ENCODE assay signal across 6 cellular contexts in the genomic region with DNA sequence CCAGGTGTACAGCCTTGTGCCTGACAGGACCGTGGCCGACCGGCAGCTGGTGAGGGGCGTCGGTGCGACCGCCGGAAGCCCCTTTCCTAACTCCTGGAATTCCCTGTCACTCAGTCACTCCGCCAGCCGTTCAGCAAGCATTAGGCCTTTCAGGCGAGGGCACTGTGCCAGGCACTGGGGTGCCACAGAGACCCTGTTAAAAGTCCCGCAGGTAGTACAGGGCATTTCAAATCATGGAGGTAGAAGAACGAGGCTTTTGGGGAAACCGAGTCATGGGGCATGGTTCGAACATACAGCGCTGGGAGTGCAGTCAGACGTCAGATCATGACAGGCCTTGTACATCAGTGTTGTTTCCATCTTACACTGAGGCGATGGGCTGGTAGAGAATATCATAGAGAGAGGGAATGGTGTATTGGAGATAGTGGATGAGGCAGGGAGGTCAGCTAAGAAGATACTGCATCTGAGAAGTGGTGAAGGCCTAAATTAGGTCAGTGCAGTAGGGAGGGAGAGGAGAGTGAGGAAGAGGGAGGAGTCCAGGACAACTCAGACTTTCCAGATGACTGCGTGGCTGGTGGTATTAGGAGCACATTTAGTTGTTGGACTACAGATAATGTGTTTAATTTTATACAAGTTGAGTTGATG. TPM values are rescaled to one million over a fixed set of nuclear protein-coding genes. Genes with fewer than 3 reads are reported as not detected.
A peak's percentile ranks its signal among the peaks of the same experiment; 100 is the strongest.
DNase-seq lines count a peak whose midpoint lies in the region; ATAC-seq lines count a peak whose summit lies in the region.

No MANE protein-coding gene starts in this region.

- ATAC-seq in HG02759 (IDR thresholded peaks at IDR 0.05; ENCODE audit: unreplicated experiment) = peak; percentile 2
- peak; percentile 6 for ATAC-seq in activated naive CD8-positive, alpha-beta T cell treated with anti-CD3 and anti-CD28 coated beads, Interleukin-2, amount 50 U/mL, for 24 hours
- ATAC-seq in GM19035 (IDR thresholded peaks at IDR 0.05; ENCODE audit: unreplicated experiment) = no peak
- no peak for ATAC-seq in GM18873 (IDR thresholded peaks at IDR 0.05; ENCODE audit: low FRiP score, unreplicated experiment)

- H3K4me1 Mint-ChIP-seq in activated naive CD8-positive, alpha-beta T cell treated with anti-CD3 and anti-CD28 coated beads, Interleukin-2, amount 50 U/mL, for 24 hours = peaks cover 46% of the 10 kb centered on the region

- DNase-seq in activated naive CD8-positive, alpha-beta T cell treated with anti-CD3 and anti-CD28 coated beads, Interleukin-2, amount 50 U/mL, for 24 hours = no peak
- DNase-seq in NCI-H2171 (lab: John Stamatoyannopoulos, UW) = no peak

- H3K4me3 Mint-ChIP-seq in activated naive CD8-positive, alpha-beta T cell treated with anti-CD3 and anti-CD28 coated beads, Interleukin-2, amount 50 U/mL, for 24 hours = peak overlapping the region; percentile 87

- no peaks in the 10 kb centered on the region for H3K9me3 Mint-ChIP-seq in activated naive CD8-positive, alpha-beta T cell treated with anti-CD3 and anti-CD28 coated beads, Interleukin-2, amount 50 U/mL, for 24 hours

- H3K27me3 Mint-ChIP-seq in activated naive CD8-positive, alpha-beta T cell treated with anti-CD3 and anti-CD28 coated beads, Interleukin-2, amount 50 U/mL, for 24 hours = peaks cover 4% of the 10 kb centered on the region

- H3K27ac ChIP-seq in mesodermal cell (ENCODE audit: low read depth, low read length, severe bottlenecking) = peak overlapping the region; percentile 98

- peaks cover 5% of the 10 kb centered on the region for H3K9me3 ChIP-seq in mesodermal cell (ENCODE audit: control insufficient read depth, low read length)

- peak overlapping the region; percentile 83 for H3K4me3 ChIP-seq in mesodermal cell (ENCODE audit: extremely low read depth, insufficient read depth, low read length, poor library complexity, severe bottlenecking)

- peaks cover 15% of the 10 kb centered on the region for H3K4me1 ChIP-seq in mesodermal cell (ENCODE audit: control insufficient read depth, insufficient read depth, low read length, poor library complexity, severe bottlenecking)

- 16 to 17% methylated on average over 16 to 19 of the region's 19 CpGs for WGBS in mesodermal cell (ENCODE audit: insufficient coverage in 2 of 2), 2 experiments

- H3K27ac Mint-ChIP-seq in activated naive CD8-positive, alpha-beta T cell treated with anti-CD3 and anti-CD28 coated beads, Interleukin-2, amount 50 U/mL, for 24 hours = peak overlapping the region; percentile 99

- peaks cover 27% of the 10 kb centered on the region for H3K36me3 Mint-ChIP-seq in activated naive CD8-positive, alpha-beta T cell treated with anti-CD3 and anti-CD28 coated beads, Interleukin-2, amount 50 U/mL, for 24 hours (ENCODE audit: low read depth)

- H3K36me3 ChIP-seq in mesodermal cell (ENCODE audit: control insufficient read depth, insufficient read depth, low read length) = peaks cover 45% of the 10 kb centered on the region

RNA-seq across cellular contexts. Expression of gene DXO, which starts 0.9 kb away (rescaled TPM):
- 13.1 TPM for polyA plus RNA-seq in mesodermal cell (2013, experiment 1 of 2)
- 15.3 TPM for polyA plus RNA-seq in mesodermal cell (2013, experiment 2 of 2)

RNA-seq across cellular contexts. Expression of gene C4A, which starts 9.0 kb away (rescaled TPM):
- 7.5 TPM for polyA plus RNA-seq in mesodermal cell (2013, experiment 1 of 2)
- 4.0 TPM for polyA plus RNA-seq in mesodermal cell (2013, experiment 2 of 2)

RNA-seq across cellular contexts. Expression of gene SKIC2, which starts 13.9 kb away (rescaled TPM):
- polyA plus RNA-seq in mesodermal cell (2013, experiment 1 of 2) = 45.1 TPM
- polyA plus RNA-seq in mesodermal cell (2013, experiment 2 of 2) = 36.4 TPM

RNA-seq across cellular contexts. Expression of gene NELFE, which starts 14.1 kb away (rescaled TPM):
- polyA plus RNA-seq in mesodermal cell (2013, experiment 1 of 2) = 105 TPM
- polyA plus RNA-seq in mesodermal cell (2013, experiment 2 of 2) = 90.5 TPM

RNA-seq across cellular contexts. Expression of gene CFB, which starts 26.9 kb away (rescaled TPM):
- not detected for polyA plus RNA-seq in mesodermal cell (2013, experiment 1 of 2)
- polyA plus RNA-seq in mesodermal cell (2013, experiment 2 of 2) = not detected

Comparison
In these comparisons a context has a peak if more than half of its experiments do, and no peak if none do; other contexts are left out.
1. ATAC-seq: peak in HG02759 (single experiment) and activated naive CD8-positive, alpha-beta T cell treated with anti-CD3 and anti-CD28 coated beads, Interleukin-2, amount 50 U/mL, for 24 hours (single experiment); none in GM19035 (single experiment) and GM18873 (single experiment).